ENCODE assay signal across 22 cellular contexts in genomic region chrX:132877954-132878536, GRCh38.
A peak's percentile ranks its signal among the peaks of the same experiment; 100 is the strongest.
DNase-seq lines count a peak whose midpoint lies in the region; FAIRE-seq lines count a peak whose summit lies in the region.
"Had no signal": no experiment of that assay in that cellular context is flagged by ENCODE, and none has a peak within 500 bp of the region (broad histone marks: within the 10 kb centered on the region; RNA-seq: fewer than 3 reads in every experiment).

No MANE protein-coding gene starts in this region.

- H2AFZ ChIP-seq in neuronal stem cell (ENCODE audit: low read length), result no peak overlapping the region

- peak overlapping the region; percentile 70 for H3K27ac ChIP-seq in neuronal stem cell (replicated peaks; ENCODE audit: low read length)
- H3K27ac ChIP-seq: A549, KMS-11, lower lobe of right lung, ovary, right atrium auricular region had no signal

- WGBS in neuronal stem cell (ENCODE audit: extremely low coverage in 2 of 2, insufficient read length in 2 of 2, insufficient replicate concordance in 1 of 2), 2 donors, result no CpG with 5 or more reads among the region's 5 CpGs

- H3K4me1 ChIP-seq in neuronal stem cell (ENCODE audit: control insufficient read depth in 2 of 2, insufficient read depth in 1 of 2, low read depth in 1 of 2, low read length in 2 of 2), result peaks cover 21 to 26% of the 10 kb centered on the region in 2 donors
- H3K4me1 ChIP-seq: A549, lower lobe of right lung, right atrium auricular region had no signal

- no peak overlapping the region for H3K23ac ChIP-seq in neuronal stem cell (ENCODE audit: low read depth, low read length, poor library complexity)

- no peaks in the 10 kb centered on the region for H3K36me3 ChIP-seq in neuronal stem cell (replicated peaks in 1 of 2; ENCODE audit: control insufficient read depth in 2 of 2, insufficient read depth in 2 of 2, low read length in 2 of 2)
- H3K36me3 ChIP-seq: lower lobe of right lung, ovary, right atrium auricular region had no signal

- no peaks in the 10 kb centered on the region for H3K9me3 ChIP-seq in neuronal stem cell (replicated peaks in 1 of 2; ENCODE audit: control insufficient read depth in 2 of 2, insufficient read depth in 1 of 2, low read depth in 1 of 2, low read length in 2 of 2)
- H3K9me3 ChIP-seq: A549, lower lobe of right lung, ovary, right atrium auricular region had no signal

- FAIRE-seq in RCC 7860 (lab: Jason Lieb, UNC), result no peak
- FAIRE-seq: A549, D721Med, frontal cortex had no signal

- no peak overlapping the region for H3K9ac ChIP-seq in neuronal stem cell (ENCODE audit: low read depth, low read length, poor library complexity)
- H3K9ac ChIP-seq: KMS-11 had no signal

- no peaks in the 10 kb centered on the region for H3K79me1 ChIP-seq in neuronal stem cell (ENCODE audit: low read depth, low read length)

- H3K4me3 ChIP-seq in neuronal stem cell (ENCODE audit: low read length in 2 of 2), result no peak overlapping the region
- H3K4me3 ChIP-seq: A549, lower lobe of right lung, ovary, right atrium auricular region had no signal

- H3K14ac ChIP-seq in neuronal stem cell (ENCODE audit: low read length), result no peak overlapping the region

- no peak overlapping the region for H2BK15ac ChIP-seq in neuronal stem cell (ENCODE audit: low read length)

- H2AK5ac ChIP-seq in neuronal stem cell (ENCODE audit: low read depth, low read length), result no peak overlapping the region

- H4K8ac ChIP-seq in neuronal stem cell (ENCODE audit: low read depth, low read length), result no peak overlapping the region

- no peak overlapping the region for H2BK12ac ChIP-seq in neuronal stem cell (ENCODE audit: low read length)

- no peak overlapping the region for H3K4ac ChIP-seq in neuronal stem cell (ENCODE audit: low read length)

- DNase-seq in NCI-H510A treated with DMSO at 0.1 percent for 48 hours (lab: John Stamatoyannopoulos, UW) (peak; percentile 6), NCI-H510A (lab: John Stamatoyannopoulos, UW) (no peak), NCI-H1105 treated with DMSO at 0.1 percent for 48 hours (lab: John Stamatoyannopoulos, UW) (peak; percentile 31), cerebellar cortex (ENCODE audit: low spot score) (peak; percentile 21), neuronal stem cell (ENCODE audit: low spot score) (no peak), HuH-7.5 (ENCODE audit: low spot score) (no peak), RCC 7860 (ENCODE audit: low spot score) (no peak)
- DNase-seq in activated CD4-positive, alpha-beta T cell treated with anti-CD3 and anti-CD28 coated beads for 48 hours, result no peak
- DNase-seq: activated naive CD4-positive, alpha-beta T cell treated with anti-CD3 and anti-CD28 coated beads, Interleukin-2, amount 10 ng/mL, durations not matched to agents 7 days and 5 days; activated T-cell treated with anti-CD3 and anti-CD28 coated beads, Interleukin-2, amount 50 U/mL, for 72 hours; hippocampal formation; lower lobe of right lung; naive B cell; NCI-H1048; ovary; stimulated activated CD8-positive, alpha-beta memory T cell treated with anti-CD3 and anti-CD28 coated beads, Interleukin-4, amount 100 ng/mL, for 48 hours; T-helper 9 cell had no signal

- H2BK5ac ChIP-seq in neuronal stem cell (ENCODE audit: low read length), result no peak overlapping the region

- H3K18ac ChIP-seq in neuronal stem cell (ENCODE audit: low read length), result no peak overlapping the region

- no peak overlapping the region for H3K4me2 ChIP-seq in neuronal stem cell (ENCODE audit: insufficient read depth, low read length, poor library complexity, severe bottlenecking)
- H3K4me2 ChIP-seq: A549, KMS-11 had no signal

- no peak overlapping the region for H4K91ac ChIP-seq in neuronal stem cell (ENCODE audit: low read depth, low read length, poor library complexity)

- no peaks in the 10 kb centered on the region for H3K27me3 ChIP-seq in neuronal stem cell (ENCODE audit: control insufficient read depth in 3 of 3, insufficient read depth in 3 of 3, low read depth in 1 of 3, low read length in 3 of 3)
- H3K27me3 ChIP-seq: ovary, right atrium auricular region had no signal

- no peak overlapping the region for H2BK120ac ChIP-seq in neuronal stem cell (ENCODE audit: low read depth, low read length)

Comparison
In these comparisons a context has a peak if more than half of its experiments do, and no peak if none do; other contexts are left out.
1. DNase-seq: peak in NCI-H510A treated with DMSO at 0.1 percent for 48 hours (single experiment), NCI-H1105 treated with DMSO at 0.1 percent for 48 hours (single experiment) and cerebellar cortex (single experiment); none in NCI-H510A (single experiment), neuronal stem cell (single experiment), activated CD4-positive, alpha-beta T cell treated with anti-CD3 and anti-CD28 coated beads for 48 hours (single experiment), HuH-7.5 (single experiment) and RCC 7860 (single experiment).